In the genomic region with DNA sequence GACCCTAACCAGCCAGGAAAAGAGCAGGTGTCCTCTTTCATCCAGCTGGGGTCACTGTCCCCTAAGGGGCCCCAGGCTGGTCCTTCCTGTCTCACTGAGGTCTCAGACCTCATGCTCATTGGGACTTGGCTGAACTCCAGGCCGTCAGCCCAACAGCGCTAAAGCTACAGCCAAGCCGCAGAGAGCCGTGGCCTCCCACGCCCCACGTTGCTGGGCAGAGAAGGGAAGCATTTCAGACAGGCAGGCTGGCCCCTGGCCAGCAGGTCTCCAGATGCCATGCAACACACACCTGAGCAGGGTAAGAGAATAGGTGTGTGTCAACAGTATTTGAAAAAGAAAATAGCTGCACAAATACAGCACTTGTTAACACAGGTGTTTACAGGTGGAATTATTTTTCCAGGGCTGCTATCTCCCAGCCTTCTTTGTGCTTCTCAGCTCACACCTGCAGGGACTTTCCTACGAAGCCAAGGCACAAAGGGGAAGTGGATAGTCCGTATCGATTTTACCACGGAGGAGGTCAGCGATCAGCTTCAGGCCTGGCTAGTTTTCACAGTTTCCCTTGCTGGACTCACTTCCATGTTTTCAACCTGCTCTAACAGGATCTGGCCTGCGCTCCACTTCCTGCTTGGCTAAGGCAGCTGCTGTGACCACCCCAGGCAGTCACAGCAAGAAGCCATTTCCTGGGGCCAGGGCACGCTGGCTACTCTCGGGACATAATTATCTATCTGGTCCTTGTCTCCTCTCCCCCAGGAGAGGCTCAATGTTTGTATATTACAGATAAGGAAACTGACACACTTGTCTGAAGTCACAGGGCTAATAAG, we compare ENCODE assay signal across 1 cellular context.
TF ChIP-seq lines count a peak whose summit lies in the region.

No MANE protein-coding gene starts in this region.

TF ChIP-seq in GM12878, 131 proteins besides CTCF, POLR2A, EP300 and RAD21 (continued from another document and continues in another):
- TF ChIP-seq, protein P1, sequence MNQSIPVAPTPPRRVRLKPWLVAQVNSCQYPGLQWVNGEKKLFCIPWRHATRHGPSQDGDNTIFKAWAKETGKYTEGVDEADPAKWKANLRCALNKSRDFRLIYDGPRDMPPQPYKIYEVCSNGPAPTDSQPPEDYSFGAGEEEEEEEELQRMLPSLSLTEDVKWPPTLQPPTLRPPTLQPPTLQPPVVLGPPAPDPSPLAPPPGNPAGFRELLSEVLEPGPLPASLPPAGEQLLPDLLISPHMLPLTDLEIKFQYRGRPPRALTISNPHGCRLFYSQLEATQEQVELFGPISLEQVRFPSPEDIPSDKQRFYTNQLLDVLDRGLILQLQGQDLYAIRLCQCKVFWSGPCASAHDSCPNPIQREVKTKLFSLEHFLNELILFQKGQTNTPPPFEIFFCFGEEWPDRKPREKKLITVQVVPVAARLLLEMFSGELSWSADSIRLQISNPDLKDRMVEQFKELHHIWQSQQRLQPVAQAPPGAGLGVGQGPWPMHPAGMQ (IDR thresholded peaks at IDR 0.05; ENCODE audit: borderline replicate concordance): no peak
- TF ChIP-seq TCF12 (IDR thresholded peaks at IDR 0.05; ENCODE audit: low read depth, low read length): peak; percentile 81
- peak; percentile 56 for TF ChIP-seq CHD2 (IDR thresholded peaks at IDR 0.05; ENCODE audit: borderline replicate concordance, low read depth, low read length)
- TF ChIP-seq ZNF217 (IDR thresholded peaks at IDR 0.05): peak; percentile 81
- TF ChIP-seq, protein P2, sequence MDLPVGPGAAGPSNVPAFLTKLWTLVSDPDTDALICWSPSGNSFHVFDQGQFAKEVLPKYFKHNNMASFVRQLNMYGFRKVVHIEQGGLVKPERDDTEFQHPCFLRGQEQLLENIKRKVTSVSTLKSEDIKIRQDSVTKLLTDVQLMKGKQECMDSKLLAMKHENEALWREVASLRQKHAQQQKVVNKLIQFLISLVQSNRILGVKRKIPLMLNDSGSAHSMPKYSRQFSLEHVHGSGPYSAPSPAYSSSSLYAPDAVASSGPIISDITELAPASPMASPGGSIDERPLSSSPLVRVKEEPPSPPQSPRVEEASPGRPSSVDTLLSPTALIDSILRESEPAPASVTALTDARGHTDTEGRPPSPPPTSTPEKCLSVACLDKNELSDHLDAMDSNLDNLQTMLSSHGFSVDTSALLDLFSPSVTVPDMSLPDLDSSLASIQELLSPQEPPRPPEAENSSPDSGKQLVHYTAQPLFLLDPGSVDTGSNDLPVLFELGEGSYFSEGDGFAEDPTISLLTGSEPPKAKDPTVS (IDR thresholded peaks at IDR 0.05; ENCODE audit: low read depth, low read length): no peak
- TF ChIP-seq MTA3 (IDR thresholded peaks at IDR 0.05; ENCODE audit: borderline replicate concordance, low read length): peak; percentile 22; the same call in 1 of the 2 replicates
- TF ChIP-seq GATAD2B (conservative IDR thresholded peaks at IDR 0.05; ENCODE audit: low read depth): peak; percentile 96
- TF ChIP-seq, protein P3, sequence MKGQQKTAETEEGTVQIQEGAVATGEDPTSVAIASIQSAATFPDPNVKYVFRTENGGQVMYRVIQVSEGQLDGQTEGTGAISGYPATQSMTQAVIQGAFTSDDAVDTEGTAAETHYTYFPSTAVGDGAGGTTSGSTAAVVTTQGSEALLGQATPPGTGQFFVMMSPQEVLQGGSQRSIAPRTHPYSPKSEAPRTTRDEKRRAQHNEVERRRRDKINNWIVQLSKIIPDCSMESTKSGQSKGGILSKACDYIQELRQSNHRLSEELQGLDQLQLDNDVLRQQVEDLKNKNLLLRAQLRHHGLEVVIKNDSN (IDR thresholded peaks at IDR 0.05; ENCODE audit: borderline replicate concordance, extremely low read length, insufficient read depth, low read depth, low read length): no peak
- TF ChIP-seq ESRRA (IDR thresholded peaks at IDR 0.05; ENCODE audit: low read length): 0 out of 2 replicates have a peak, but pooled peaks have one; percentile 55
- TF ChIP-seq CHD4 (IDR thresholded peaks at IDR 0.05): 0 out of 2 replicates have a peak, but pooled peaks have one; percentile 27
- no peak for TF ChIP-seq SRF (IDR thresholded peaks at IDR 0.05; ENCODE audit: low read depth in 2 of 2, low read length in 2 of 2)
- TF ChIP-seq, protein P4, sequence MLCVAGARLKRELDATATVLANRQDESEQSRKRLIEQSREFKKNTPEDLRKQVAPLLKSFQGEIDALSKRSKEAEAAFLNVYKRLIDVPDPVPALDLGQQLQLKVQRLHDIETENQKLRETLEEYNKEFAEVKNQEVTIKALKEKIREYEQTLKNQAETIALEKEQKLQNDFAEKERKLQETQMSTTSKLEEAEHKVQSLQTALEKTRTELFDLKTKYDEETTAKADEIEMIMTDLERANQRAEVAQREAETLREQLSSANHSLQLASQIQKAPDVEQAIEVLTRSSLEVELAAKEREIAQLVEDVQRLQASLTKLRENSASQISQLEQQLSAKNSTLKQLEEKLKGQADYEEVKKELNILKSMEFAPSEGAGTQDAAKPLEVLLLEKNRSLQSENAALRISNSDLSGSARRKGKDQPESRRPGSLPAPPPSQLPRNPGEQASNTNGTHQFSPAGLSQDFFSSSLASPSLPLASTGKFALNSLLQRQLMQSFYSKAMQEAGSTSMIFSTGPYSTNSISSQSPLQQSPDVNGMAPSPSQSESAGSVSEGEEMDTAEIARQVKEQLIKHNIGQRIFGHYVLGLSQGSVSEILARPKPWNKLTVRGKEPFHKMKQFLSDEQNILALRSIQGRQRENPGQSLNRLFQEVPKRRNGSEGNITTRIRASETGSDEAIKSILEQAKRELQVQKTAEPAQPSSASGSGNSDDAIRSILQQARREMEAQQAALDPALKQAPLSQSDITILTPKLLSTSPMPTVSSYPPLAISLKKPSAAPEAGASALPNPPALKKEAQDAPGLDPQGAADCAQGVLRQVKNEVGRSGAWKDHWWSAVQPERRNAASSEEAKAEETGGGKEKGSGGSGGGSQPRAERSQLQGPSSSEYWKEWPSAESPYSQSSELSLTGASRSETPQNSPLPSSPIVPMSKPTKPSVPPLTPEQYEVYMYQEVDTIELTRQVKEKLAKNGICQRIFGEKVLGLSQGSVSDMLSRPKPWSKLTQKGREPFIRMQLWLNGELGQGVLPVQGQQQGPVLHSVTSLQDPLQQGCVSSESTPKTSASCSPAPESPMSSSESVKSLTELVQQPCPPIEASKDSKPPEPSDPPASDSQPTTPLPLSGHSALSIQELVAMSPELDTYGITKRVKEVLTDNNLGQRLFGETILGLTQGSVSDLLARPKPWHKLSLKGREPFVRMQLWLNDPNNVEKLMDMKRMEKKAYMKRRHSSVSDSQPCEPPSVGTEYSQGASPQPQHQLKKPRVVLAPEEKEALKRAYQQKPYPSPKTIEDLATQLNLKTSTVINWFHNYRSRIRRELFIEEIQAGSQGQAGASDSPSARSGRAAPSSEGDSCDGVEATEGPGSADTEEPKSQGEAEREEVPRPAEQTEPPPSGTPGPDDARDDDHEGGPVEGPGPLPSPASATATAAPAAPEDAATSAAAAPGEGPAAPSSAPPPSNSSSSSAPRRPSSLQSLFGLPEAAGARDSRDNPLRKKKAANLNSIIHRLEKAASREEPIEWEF (IDR thresholded peaks at IDR 0.05; ENCODE audit: insufficient replicate concordance, low read depth, low read length): peak; percentile 96
- peak; percentile 74 for TF ChIP-seq CBFB (IDR thresholded peaks at IDR 0.05; ENCODE audit: low read depth)
- peak; percentile 11; the same call in 1 of the 2 replicates for TF ChIP-seq JUNB (IDR thresholded peaks at IDR 0.05)
- TF ChIP-seq, protein P5, sequence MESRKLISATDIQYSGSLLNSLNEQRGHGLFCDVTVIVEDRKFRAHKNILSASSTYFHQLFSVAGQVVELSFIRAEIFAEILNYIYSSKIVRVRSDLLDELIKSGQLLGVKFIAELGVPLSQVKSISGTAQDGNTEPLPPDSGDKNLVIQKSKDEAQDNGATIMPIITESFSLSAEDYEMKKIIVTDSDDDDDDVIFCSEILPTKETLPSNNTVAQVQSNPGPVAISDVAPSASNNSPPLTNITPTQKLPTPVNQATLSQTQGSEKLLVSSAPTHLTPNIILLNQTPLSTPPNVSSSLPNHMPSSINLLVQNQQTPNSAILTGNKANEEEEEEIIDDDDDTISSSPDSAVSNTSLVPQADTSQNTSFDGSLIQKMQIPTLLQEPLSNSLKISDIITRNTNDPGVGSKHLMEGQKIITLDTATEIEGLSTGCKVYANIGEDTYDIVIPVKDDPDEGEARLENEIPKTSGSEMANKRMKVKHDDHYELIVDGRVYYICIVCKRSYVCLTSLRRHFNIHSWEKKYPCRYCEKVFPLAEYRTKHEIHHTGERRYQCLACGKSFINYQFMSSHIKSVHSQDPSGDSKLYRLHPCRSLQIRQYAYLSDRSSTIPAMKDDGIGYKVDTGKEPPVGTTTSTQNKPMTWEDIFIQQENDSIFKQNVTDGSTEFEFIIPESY (IDR thresholded peaks at IDR 0.05): no peak
- TF ChIP-seq RAD51 (IDR thresholded peaks at IDR 0.05): peak; percentile 11; the same call in 1 of the 2 replicates
- TF ChIP-seq, protein P6, sequence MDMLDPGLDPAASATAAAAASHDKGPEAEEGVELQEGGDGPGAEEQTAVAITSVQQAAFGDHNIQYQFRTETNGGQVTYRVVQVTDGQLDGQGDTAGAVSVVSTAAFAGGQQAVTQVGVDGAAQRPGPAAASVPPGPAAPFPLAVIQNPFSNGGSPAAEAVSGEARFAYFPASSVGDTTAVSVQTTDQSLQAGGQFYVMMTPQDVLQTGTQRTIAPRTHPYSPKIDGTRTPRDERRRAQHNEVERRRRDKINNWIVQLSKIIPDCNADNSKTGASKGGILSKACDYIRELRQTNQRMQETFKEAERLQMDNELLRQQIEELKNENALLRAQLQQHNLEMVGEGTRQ (IDR thresholded peaks at IDR 0.05; ENCODE audit: borderline replicate concordance, low read depth, low read length): no peak; the same call in 1 of the 2 replicates
- TF ChIP-seq ZNF274 (IDR thresholded peaks at IDR 0.05; ENCODE audit: insufficient read depth, insufficient read length): no peak
- peak; percentile 99 for TF ChIP-seq IKZF1 (conservative IDR thresholded peaks at IDR 0.05)
- peak; percentile 52; the same call in 1 of the 2 replicates for TF ChIP-seq BCL11A (IDR thresholded peaks at IDR 0.05; ENCODE audit: low read depth, low read length)
- TF ChIP-seq SIN3A (IDR thresholded peaks at IDR 0.05; ENCODE audit: low read depth, low read length): no peak
- TF ChIP-seq FOXK2 (IDR thresholded peaks at IDR 0.05): peak; percentile 17; the same call in 1 of the 2 replicates
- TF ChIP-seq, protein P7, sequence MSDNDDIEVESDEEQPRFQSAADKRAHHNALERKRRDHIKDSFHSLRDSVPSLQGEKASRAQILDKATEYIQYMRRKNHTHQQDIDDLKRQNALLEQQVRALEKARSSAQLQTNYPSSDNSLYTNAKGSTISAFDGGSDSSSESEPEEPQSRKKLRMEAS (IDR thresholded peaks at IDR 0.05; ENCODE audit: low read depth, low read length): peak; percentile 73; the same call in 1 of the 2 replicates
- TF ChIP-seq PAX8 (IDR thresholded peaks at IDR 0.05): no peak
- TF ChIP-seq NBN (IDR thresholded peaks at IDR 0.05): peak; percentile 82
- TF ChIP-seq, protein P8, sequence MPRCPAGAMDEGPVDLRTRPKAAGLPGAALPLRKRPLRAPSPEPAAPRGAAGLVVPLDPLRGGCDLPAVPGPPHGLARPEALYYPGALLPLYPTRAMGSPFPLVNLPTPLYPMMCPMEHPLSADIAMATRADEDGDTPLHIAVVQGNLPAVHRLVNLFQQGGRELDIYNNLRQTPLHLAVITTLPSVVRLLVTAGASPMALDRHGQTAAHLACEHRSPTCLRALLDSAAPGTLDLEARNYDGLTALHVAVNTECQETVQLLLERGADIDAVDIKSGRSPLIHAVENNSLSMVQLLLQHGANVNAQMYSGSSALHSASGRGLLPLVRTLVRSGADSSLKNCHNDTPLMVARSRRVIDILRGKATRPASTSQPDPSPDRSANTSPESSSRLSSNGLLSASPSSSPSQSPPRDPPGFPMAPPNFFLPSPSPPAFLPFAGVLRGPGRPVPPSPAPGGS (IDR thresholded peaks at IDR 0.05; ENCODE audit: borderline replicate concordance, insufficient read depth, low read depth, low read length, poor library complexity, severe bottlenecking): no peak
- TF ChIP-seq, protein P9, sequence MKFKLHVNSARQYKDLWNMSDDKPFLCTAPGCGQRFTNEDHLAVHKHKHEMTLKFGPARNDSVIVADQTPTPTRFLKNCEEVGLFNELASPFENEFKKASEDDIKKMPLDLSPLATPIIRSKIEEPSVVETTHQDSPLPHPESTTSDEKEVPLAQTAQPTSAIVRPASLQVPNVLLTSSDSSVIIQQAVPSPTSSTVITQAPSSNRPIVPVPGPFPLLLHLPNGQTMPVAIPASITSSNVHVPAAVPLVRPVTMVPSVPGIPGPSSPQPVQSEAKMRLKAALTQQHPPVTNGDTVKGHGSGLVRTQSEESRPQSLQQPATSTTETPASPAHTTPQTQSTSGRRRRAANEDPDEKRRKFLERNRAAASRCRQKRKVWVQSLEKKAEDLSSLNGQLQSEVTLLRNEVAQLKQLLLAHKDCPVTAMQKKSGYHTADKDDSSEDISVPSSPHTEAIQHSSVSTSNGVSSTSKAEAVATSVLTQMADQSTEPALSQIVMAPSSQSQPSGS (IDR thresholded peaks at IDR 0.05; ENCODE audit: low read length): peak; percentile 42; the same call in 1 of the 2 replicates
- TF ChIP-seq POU2F2 (IDR thresholded peaks at IDR 0.05; ENCODE audit: borderline replicate concordance, low read depth, low read length): peak; percentile 77; the same call in 2 of the 3 replicates
- peak; percentile 95 for TF ChIP-seq MXI1 (IDR thresholded peaks at IDR 0.05; ENCODE audit: low read depth, low read length)
- TF ChIP-seq RUNX3 (IDR thresholded peaks at IDR 0.05; ENCODE audit: low read length): peak; percentile 80
- TF ChIP-seq, protein P10, sequence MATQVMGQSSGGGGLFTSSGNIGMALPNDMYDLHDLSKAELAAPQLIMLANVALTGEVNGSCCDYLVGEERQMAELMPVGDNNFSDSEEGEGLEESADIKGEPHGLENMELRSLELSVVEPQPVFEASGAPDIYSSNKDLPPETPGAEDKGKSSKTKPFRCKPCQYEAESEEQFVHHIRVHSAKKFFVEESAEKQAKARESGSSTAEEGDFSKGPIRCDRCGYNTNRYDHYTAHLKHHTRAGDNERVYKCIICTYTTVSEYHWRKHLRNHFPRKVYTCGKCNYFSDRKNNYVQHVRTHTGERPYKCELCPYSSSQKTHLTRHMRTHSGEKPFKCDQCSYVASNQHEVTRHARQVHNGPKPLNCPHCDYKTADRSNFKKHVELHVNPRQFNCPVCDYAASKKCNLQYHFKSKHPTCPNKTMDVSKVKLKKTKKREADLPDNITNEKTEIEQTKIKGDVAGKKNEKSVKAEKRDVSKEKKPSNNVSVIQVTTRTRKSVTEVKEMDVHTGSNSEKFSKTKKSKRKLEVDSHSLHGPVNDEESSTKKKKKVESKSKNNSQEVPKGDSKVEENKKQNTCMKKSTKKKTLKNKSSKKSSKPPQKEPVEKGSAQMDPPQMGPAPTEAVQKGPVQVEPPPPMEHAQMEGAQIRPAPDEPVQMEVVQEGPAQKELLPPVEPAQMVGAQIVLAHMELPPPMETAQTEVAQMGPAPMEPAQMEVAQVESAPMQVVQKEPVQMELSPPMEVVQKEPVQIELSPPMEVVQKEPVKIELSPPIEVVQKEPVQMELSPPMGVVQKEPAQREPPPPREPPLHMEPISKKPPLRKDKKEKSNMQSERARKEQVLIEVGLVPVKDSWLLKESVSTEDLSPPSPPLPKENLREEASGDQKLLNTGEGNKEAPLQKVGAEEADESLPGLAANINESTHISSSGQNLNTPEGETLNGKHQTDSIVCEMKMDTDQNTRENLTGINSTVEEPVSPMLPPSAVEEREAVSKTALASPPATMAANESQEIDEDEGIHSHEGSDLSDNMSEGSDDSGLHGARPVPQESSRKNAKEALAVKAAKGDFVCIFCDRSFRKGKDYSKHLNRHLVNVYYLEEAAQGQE (IDR thresholded peaks at IDR 0.05; ENCODE audit: low read depth, low read length): no peak
